8 cellular contexts compared by ENCODE assay signal in the genomic region with DNA sequence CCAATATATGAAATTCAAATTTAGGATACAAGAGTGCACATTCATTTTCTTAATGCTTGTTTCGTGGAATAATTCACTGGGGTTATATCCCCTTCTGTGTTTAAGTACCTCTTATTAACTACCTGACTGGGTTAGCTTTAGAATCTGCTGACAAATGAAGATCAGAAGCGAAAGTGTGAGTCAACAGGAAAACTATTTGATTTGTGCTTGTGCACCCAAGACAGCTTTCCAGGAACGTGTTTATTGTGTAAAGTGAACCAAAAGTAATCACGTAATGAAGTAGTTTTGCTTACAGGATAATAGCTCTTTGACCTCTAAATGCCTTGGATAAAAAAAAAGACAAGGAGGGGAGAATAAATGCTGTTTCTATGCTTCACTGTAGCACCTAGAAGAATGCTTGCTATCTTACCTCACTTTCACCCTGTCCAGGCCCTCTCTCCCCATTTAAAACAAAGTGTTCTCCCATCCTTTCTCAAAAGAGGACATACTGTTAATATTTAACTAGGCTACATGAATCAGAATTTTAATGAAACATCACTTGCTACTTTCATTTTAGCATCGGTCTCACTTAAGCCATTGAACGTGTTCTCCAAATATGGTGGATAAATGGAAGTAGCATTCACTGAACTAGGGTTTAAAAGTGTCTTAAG.
DNase-seq lines count a peak whose midpoint lies in the region; ATAC-seq, FAIRE-seq and TF ChIP-seq lines count a peak whose summit lies in the region.

No MANE protein-coding gene starts in this region.

- no peak overlapping the region for H3K4me3 Mint-ChIP-seq in stimulated activated memory B cell treated with anti-CD40 and anti-IgM and Interleukin-4, amounts not matched to agents 10 μg/mL and 1 μg/mL and 100 μg/mL, for 72 hours

- H3K4me1 ChIP-seq in A673 (ENCODE audit: insufficient read depth, low read length, poor library complexity, severe bottlenecking): no peaks in the 10 kb centered on the region

- TF ChIP-seq POLR2A in GM12891 (IDR thresholded peaks at IDR 0.05; ENCODE audit: low read depth, low read length): no peak

- no peaks in the 10 kb centered on the region for H3K27me3 Mint-ChIP-seq in stimulated activated memory B cell treated with anti-CD40 and anti-IgM and Interleukin-4, amounts not matched to agents 10 μg/mL and 1 μg/mL and 100 μg/mL, for 72 hours

- peak; percentile 61 for FAIRE-seq in GM12891 (lab: Jason Lieb, UNC)

- H3K9me3 Mint-ChIP-seq in stimulated activated memory B cell treated with anti-CD40 and anti-IgM and Interleukin-4, amounts not matched to agents 10 μg/mL and 1 μg/mL and 100 μg/mL, for 72 hours: no peaks in the 10 kb centered on the region

- no peak overlapping the region for H3K27ac ChIP-seq in A673 (ENCODE audit: low read depth, low read length, poor library complexity, severe bottlenecking)

- H3K9me3 ChIP-seq in A673 (ENCODE audit: low read depth, low read length, poor library complexity, severe bottlenecking): no peaks in the 10 kb centered on the region

- TF ChIP-seq CTCF in A673 (conservative IDR thresholded peaks at IDR 0.05; ENCODE audit: low read depth, low read length): no peak

- no TSS peak for BruUV-seq in A673 (replicated peaks; lab: Mats Ljungman, UMichigan)

- no peak overlapping the region for H3K27ac Mint-ChIP-seq in stimulated activated memory B cell treated with anti-CD40 and anti-IgM and Interleukin-4, amounts not matched to agents 10 μg/mL and 1 μg/mL and 100 μg/mL, for 72 hours

- no peaks in the 10 kb centered on the region for H3K36me3 ChIP-seq in A673 (ENCODE audit: insufficient read depth, low read length, poor library complexity, severe bottlenecking)

- H3K27me3 ChIP-seq in A673 (replicated peaks; ENCODE audit: insufficient read depth, low read depth, low read length, poor library complexity): no peaks in the 10 kb centered on the region

- CTCF ChIA-PET in A673 (lab: Charles Lee): no interaction called here

- no peaks in the 10 kb centered on the region for H3K4me1 Mint-ChIP-seq in stimulated activated memory B cell treated with anti-CD40 and anti-IgM and Interleukin-4, amounts not matched to agents 10 μg/mL and 1 μg/mL and 100 μg/mL, for 72 hours

- no peak overlapping the region for H3K4me3 ChIP-seq in A673 (ENCODE audit: low read depth, low read length, poor library complexity, severe bottlenecking)

- peak; percentile 85 for ATAC-seq in GM21529 (IDR thresholded peaks at IDR 0.05; ENCODE audit: unreplicated experiment)
- no peak for ATAC-seq in stimulated activated memory B cell treated with anti-CD40 and anti-IgM and Interleukin-4, amounts not matched to agents 10 μg/mL and 1 μg/mL and 100 μg/mL, for 72 hours

- intact Hi-C loops in A673 (cut with micrococcal nuclease; ENCODE audit: unreplicated experiment): no loop called here

- no peaks in the 10 kb centered on the region for H3K36me3 Mint-ChIP-seq in stimulated activated memory B cell treated with anti-CD40 and anti-IgM and Interleukin-4, amounts not matched to agents 10 μg/mL and 1 μg/mL and 100 μg/mL, for 72 hours

- POLR2A ChIA-PET in A673 (lab: Charles Lee; ENCODE audit: low non-redundant PET): no interaction called here

- DNase-seq in GM12891 (ENCODE audit: insufficient read length, low spot score): no peak
- DNase-seq in OCI-M1 (lab: John Stamatoyannopoulos, UW): peak; percentile 5
- DNase-seq in kidney glomerular epithelial cell (lab: John Stamatoyannopoulos, UW): peak; percentile 71
- DNase-seq in A673 (ENCODE audit: low spot score): no peak
- no peak for DNase-seq in DMS 273 treated with DMSO at 0.1 percent for 48 hours (lab: John Stamatoyannopoulos, UW)
- DNase-seq in putamen (ENCODE audit: low spot score): no peak

TF ChIP-seq in GM12891, 5 proteins besides CTCF, POLR2A, EP300 and RAD21:
- no peak for TF ChIP-seq PAX5 (IDR thresholded peaks at IDR 0.05; ENCODE audit: insufficient read depth, low read length, severe bottlenecking)
- TF ChIP-seq POU2F2 (IDR thresholded peaks at IDR 0.05; ENCODE audit: low read depth, low read length): no peak
- no peak for TF ChIP-seq SPI1 (IDR thresholded peaks at IDR 0.05; ENCODE audit: low read depth, low read length)
- TF ChIP-seq POLR2AphosphoS5 (IDR thresholded peaks at IDR 0.05; ENCODE audit: low read depth, low read length): no peak

Comparison
In these comparisons a context has a peak if more than half of its experiments do, and no peak if none do; other contexts are left out.
1. DNase-seq: peak in OCI-M1 (single experiment) and kidney glomerular epithelial cell (single experiment); none in GM12891 (single experiment), A673 (single experiment), DMS 273 treated with DMSO at 0.1 percent for 48 hours (single experiment) and putamen (single experiment).